ENCODE assay signal across 1 cellular context in genomic region chr2:102074167-102074778, GRCh38.
A peak's percentile ranks its signal among the peaks of the same experiment; 100 is the strongest.
TF ChIP-seq lines count a peak whose summit lies in the region.

No MANE protein-coding gene starts in this region.

TF ChIP-seq in K562, 482 proteins besides CTCF, POLR2A, EP300 and RAD21 (continued from another document):
- 0 out of 2 replicates have a peak, but pooled peaks have one; percentile 17 for TF ChIP-seq MGA (IDR thresholded peaks at IDR 0.05)
- no peak for TF ChIP-seq CEBPB (tag; IDR thresholded peaks at IDR 0.05)
- TF ChIP-seq NEUROD1 (IDR thresholded peaks at IDR 0.05; ENCODE audit: borderline replicate concordance, low read depth, low read length, partially characterized antibody), result no peak
- TF ChIP-seq ZBTB5 (IDR thresholded peaks at IDR 0.05), result no peak
- TF ChIP-seq SRF (CRISPR knock-in tag; IDR thresholded peaks at IDR 0.05), result peak in 1 of 2 experiments; percentile 48; a peak in 1 of 4 replicates
- TF ChIP-seq TAL1 (IDR thresholded peaks at IDR 0.05), result no peak
- no peak for TF ChIP-seq E2F1 (CRISPR knock-in tag; IDR thresholded peaks at IDR 0.05)
- no peak for TF ChIP-seq HDAC8 (tag; IDR thresholded peaks at IDR 0.05)
- TF ChIP-seq CTBP1 (IDR thresholded peaks at IDR 0.05; ENCODE audit: borderline replicate concordance), result peak; percentile 59
- TF ChIP-seq ZNF830 (CRISPR knock-in tag; IDR thresholded peaks at IDR 0.05), result no peak
- no peak for TF ChIP-seq JUNB (CRISPR knock-in tag; conservative IDR thresholded peaks at IDR 0.05)
- 0 out of 2 replicates have a peak, but pooled peaks have one; percentile 45 for TF ChIP-seq RREB1 (CRISPR knock-in tag; IDR thresholded peaks at IDR 0.05)
- TF ChIP-seq ZBTB11 (CRISPR knock-in tag; IDR thresholded peaks at IDR 0.05), result no peak
- TF ChIP-seq HIVEP1 (CRISPR knock-in tag; IDR thresholded peaks at IDR 0.05), result no peak
- TF ChIP-seq TFE3 (CRISPR knock-in tag; IDR thresholded peaks at IDR 0.05), result no peak
- TF ChIP-seq POLR3A (IDR thresholded peaks at IDR 0.05; ENCODE audit: borderline replicate concordance, extremely low read depth, insufficient read depth, insufficient read length), result no peak
- TF ChIP-seq ZNF282 (CRISPR knock-in tag; IDR thresholded peaks at IDR 0.05), result no peak
- TF ChIP-seq TAF15 (IDR thresholded peaks at IDR 0.05; ENCODE audit: low read depth, low read length), result no peak
- no peak for TF ChIP-seq ZKSCAN1 (IDR thresholded peaks at IDR 0.05; ENCODE audit: low read depth, low read length)
- peak; percentile 21; the same call in 1 of the 2 replicates for TF ChIP-seq L3MBTL2 (IDR thresholded peaks at IDR 0.05)
- peak; percentile 21; the same call in 1 of the 2 replicates for TF ChIP-seq CREB3 (tag; conservative IDR thresholded peaks at IDR 0.05; ENCODE audit: low read depth)
- TF ChIP-seq EP400 (IDR thresholded peaks at IDR 0.05), result 0 out of 2 replicates have a peak, but pooled peaks have one; percentile 9
